Comparison of ENCODE assay signal across 11 cellular contexts in the genomic region with DNA sequence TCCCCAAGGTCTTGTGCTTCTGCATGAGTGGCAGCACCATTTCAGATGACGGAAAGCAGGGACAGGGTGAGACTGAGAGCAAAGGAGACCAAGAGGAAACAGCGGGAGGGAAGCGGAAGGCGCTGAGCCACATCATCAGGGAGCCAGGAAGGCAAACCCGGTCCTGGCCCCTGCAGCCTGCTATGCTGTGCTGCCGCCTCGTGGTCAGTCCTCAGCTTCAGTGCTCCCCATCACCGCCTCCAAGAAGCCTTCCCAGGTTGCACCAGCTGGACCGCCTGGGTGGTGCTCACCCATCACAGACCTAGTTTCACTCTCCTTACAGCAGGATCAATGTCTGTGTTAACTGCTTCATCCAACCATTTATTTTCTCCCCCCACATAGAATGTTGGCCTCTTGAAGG.
DNase-seq lines count a peak whose midpoint lies in the region; ATAC-seq and TF ChIP-seq lines count a peak whose summit lies in the region.
"Had no signal": no experiment of that assay in that cellular context is flagged by ENCODE, and none has a peak within 500 bp of the region (broad histone marks: within the 10 kb centered on the region; RNA-seq: fewer than 3 reads in every experiment).

No MANE protein-coding gene starts in this region.

- H3K27ac ChIP-seq in VCaP, result no peak overlapping the region

- no peak for ATAC-seq in HG03442 (IDR thresholded peaks at IDR 0.05; ENCODE audit: unreplicated experiment)
- ATAC-seq in Right ventricle myocardium inferior, result no peak
- no peak for ATAC-seq in GM19452 (IDR thresholded peaks at IDR 0.05; ENCODE audit: unreplicated experiment)

- H3K4me1 Mint-ChIP-seq in Calu3 (ENCODE audit: low read depth, unreplicated experiment), result no peaks in the 10 kb centered on the region

- DNase-seq in Calu3, result peak; percentile 48
- no peak for DNase-seq in GM20000 (ENCODE audit: low spot score)
- peak; percentile 27 for DNase-seq in left kidney (ENCODE audit: low read depth, low spot score)
- no peak for DNase-seq in NCI-H1092 treated with DMSO at 0.1 percent for 48 hours (lab: John Stamatoyannopoulos, UW)
- DNase-seq in Right ventricle myocardium inferior (ENCODE audit: missing footprints), result no peak
- DNase-seq: activated CD4-positive, alpha-beta T cell treated with anti-CD3 and anti-CD28 coated beads, Interleukin-2, amount 50 U/mL, for 4 hours; kidney had no signal

- H3K27ac Mint-ChIP-seq in Calu3 (ENCODE audit: unreplicated experiment), result no peak overlapping the region
- H3K27ac Mint-ChIP-seq: dendritic cell treated with granulocyte-macrophage colony-stimulating factor and Interleukin-4, amounts not matched to agents 40 ng/mL and 50 ng/mL, for 4 days had no signal

- TF ChIP-seq CTCF in Calu3 (IDR thresholded peaks at IDR 0.05; ENCODE audit: unreplicated experiment) (no peak), GM20000 (IDR thresholded peaks at IDR 0.05; ENCODE audit: extremely low read depth, missing control alignments) (peak; percentile 41), VCaP (conservative IDR thresholded peaks at IDR 0.05) (peak; percentile 48)

- CTCF ChIA-PET in Calu3 (lab: Charles Lee), result no interaction called here

- H3K4me3 Mint-ChIP-seq in Calu3 (ENCODE audit: low read depth, unreplicated experiment), result no peak overlapping the region
- H3K4me3 Mint-ChIP-seq: dendritic cell treated with granulocyte-macrophage colony-stimulating factor and Interleukin-4, amounts not matched to agents 40 ng/mL and 50 ng/mL, for 4 days had no signal

- H3K27me3 Mint-ChIP-seq in Calu3 (ENCODE audit: unreplicated experiment), result peaks cover 84% of the 10 kb centered on the region

- H3K9me3 Mint-ChIP-seq in Calu3 (ENCODE audit: low read depth, unreplicated experiment), result peaks cover 4% of the 10 kb centered on the region

- H3K36me3 Mint-ChIP-seq in Calu3 (ENCODE audit: insufficient read depth, unreplicated experiment), result no peaks in the 10 kb centered on the region

- intact Hi-C loops in Calu3 (cut with micrococcal nuclease; ENCODE audit: unreplicated experiment), result no loop called here
- intact Hi-C loops in Right ventricle myocardium inferior (cut with DNase I), result no loop called here

- no TSS peak for BruUV-seq in Calu3 (replicated peaks; lab: Mats Ljungman, UMichigan)

Comparison
In these comparisons a context has a peak if more than half of its experiments do, and no peak if none do; other contexts are left out.
1. DNase-seq: peak in Calu3 (single experiment) and left kidney (single experiment); none in GM20000 (single experiment), NCI-H1092 treated with DMSO at 0.1 percent for 48 hours (single experiment) and Right ventricle myocardium inferior (single experiment).